In the genomic region with DNA sequence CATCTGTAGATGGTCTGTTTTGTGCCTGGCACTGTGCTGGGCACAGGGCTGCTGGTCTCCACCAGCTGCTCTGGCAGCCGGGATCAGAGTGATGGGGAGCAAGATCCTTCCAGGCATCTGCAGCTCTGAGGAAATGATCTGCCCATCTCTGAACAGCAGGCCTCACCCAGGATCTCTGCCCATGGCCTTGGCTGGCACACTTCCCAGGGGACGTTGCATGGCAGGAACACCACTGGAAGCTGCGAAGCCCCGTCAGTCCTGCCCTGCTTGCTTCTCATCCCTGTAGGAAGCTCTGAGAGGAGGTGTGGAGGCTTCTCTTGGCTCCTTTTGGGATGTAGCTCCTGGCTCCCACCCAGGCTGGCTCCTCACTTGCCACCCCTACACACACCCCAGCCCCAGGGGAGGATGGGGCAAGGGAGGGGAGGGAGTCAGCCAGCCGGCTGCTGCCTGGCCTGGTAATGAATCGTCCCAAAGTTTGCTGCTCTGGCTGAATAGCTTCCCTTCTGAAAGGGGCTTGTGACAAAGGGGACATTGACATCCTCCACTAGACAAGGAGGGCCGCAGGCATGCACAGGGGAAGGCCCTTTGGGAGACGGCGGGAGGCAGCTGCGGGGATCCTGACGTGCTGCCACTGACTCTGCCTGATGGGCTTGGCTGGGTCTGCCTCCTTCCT, we compare ENCODE assay signal across 11 cellular contexts.
A peak's percentile ranks its signal among the peaks of the same experiment; 100 is the strongest.
DNase-seq lines count a peak whose midpoint lies in the region; ATAC-seq and TF ChIP-seq lines count a peak whose summit lies in the region.
"Had no signal": no experiment of that assay in that cellular context is flagged by ENCODE, and none has a peak within 500 bp of the region (broad histone marks: within the 10 kb centered on the region; RNA-seq: fewer than 3 reads in every experiment).

No MANE protein-coding gene starts in this region.

- TF ChIP-seq CTCF in heart right ventricle (IDR thresholded peaks at IDR 0.05) (no peak), right lobe of liver (IDR thresholded peaks at IDR 0.05) (no peak)

- H3K4me1 Mint-ChIP-seq in T-cell, result no peaks in the 10 kb centered on the region

- no peaks in the 10 kb centered on the region for H3K27me3 Mint-ChIP-seq in T-cell

- TF ChIP-seq POLR2A in right lobe of liver (IDR thresholded peaks at IDR 0.05), result no peak

- peaks cover 0 to 15% (median 0%) of the 10 kb centered on the region in 9 donors for H3K4me1 ChIP-seq in heart right ventricle
- H3K4me1 ChIP-seq in right lobe of liver, result peaks cover 0 to 7% (median 0%) of the 10 kb centered on the region in 4 donors
- H3K4me1 ChIP-seq: breast epithelium, prostate gland had no signal

- H3K9me3 ChIP-seq in heart right ventricle, result peaks cover 0 to 3% (median 0%) of the 10 kb centered on the region in 11 donors
- no peaks in the 10 kb centered on the region for H3K9me3 ChIP-seq in right lobe of liver
- H3K9me3 ChIP-seq: breast epithelium, prostate gland had no signal

- WGBS in heart right ventricle, 2 donors, result 66 to 70% methylated on average over 11 of the region's 11 CpGs
- no CpG with 5 or more reads among the region's 11 CpGs for WGBS in right lobe of liver (ENCODE audit: insufficient coverage, low coverage, low lambda C conversion rate, missing lambda C conversion rate)

- POLR2A ChIA-PET in T-cell (lab: Charles Lee), result no interaction called here

- no peak overlapping the region for H3K4me3 Mint-ChIP-seq in T-cell
- H3K4me3 Mint-ChIP-seq: activated T-cell treated with anti-CD3 and anti-CD28 coated beads, Interleukin-2, amount 50 U/mL, for 72 hours had no signal

- peak; percentile 40 to 51 for DNase-seq in heart right ventricle
- no peak for DNase-seq in Right ventricle myocardium inferior (ENCODE audit: missing footprints)
- DNase-seq in caudate nucleus (lab: John Stamatoyannopoulos, UW), result peak in 52 of 61 donors; percentile 4 to 77 (median 53)
- peak in 2 of 3 donors; percentile 54 to 61 for DNase-seq in right lobe of liver
- no peak for DNase-seq in NCI-H1417 (lab: John Stamatoyannopoulos, UW)
- DNase-seq in stimulated activated CD4-positive, alpha-beta T cell treated with anti-CD3 and anti-CD28 coated beads, Interleukin-4, amount 100 ng/mL, for 24 hours, result no peak
- DNase-seq in SHP77 treated with DMSO at 0.1 percent for 48 hours (lab: John Stamatoyannopoulos, UW), result no peak
- DNase-seq in T-cell, result no peak
- DNase-seq: activated T-cell treated with anti-CD3 and anti-CD28 coated beads, Interleukin-2, amount 50 U/mL, for 72 hours had no signal

- no peaks in the 10 kb centered on the region for H3K36me3 ChIP-seq in heart right ventricle
- no peaks in the 10 kb centered on the region for H3K36me3 ChIP-seq in right lobe of liver
- H3K36me3 ChIP-seq: breast epithelium, prostate gland had no signal

- H3K27me3 ChIP-seq in heart right ventricle, result no peaks in the 10 kb centered on the region
- H3K27me3 ChIP-seq in right lobe of liver, result no peaks in the 10 kb centered on the region
- H3K27me3 ChIP-seq: breast epithelium had no signal

- peak in 4 of 8 donors; percentile 19 to 52 (median 46) for ATAC-seq in heart right ventricle
- no peak for ATAC-seq in Right ventricle myocardium inferior
- ATAC-seq in right lobe of liver, result peak; percentile 37 to 61 (median 54)
- ATAC-seq in T-cell (replicated peaks in 1 of 4), result no peak
- ATAC-seq: activated T-cell treated with anti-CD3 and anti-CD28 coated beads, Interleukin-2, amount 50 U/mL, for 72 hours had no signal

- H3K4me3 ChIP-seq in heart right ventricle (no peak overlapping the region), right lobe of liver (no peak overlapping the region)
- H3K4me3 ChIP-seq: breast epithelium, prostate gland had no signal

- intact Hi-C loops in heart right ventricle (cut with DNase I), result no loop called here
- intact Hi-C loops in Right ventricle myocardium inferior (cut with DNase I), result no loop called here
- intact Hi-C loops in right lobe of liver (cut with DNase I), result no loop called here

- H3K36me3 Mint-ChIP-seq in T-cell, result no peaks in the 10 kb centered on the region

- no peaks in the 10 kb centered on the region for H3K9me3 Mint-ChIP-seq in T-cell
- H3K9me3 Mint-ChIP-seq: activated T-cell treated with anti-CD3 and anti-CD28 coated beads, Interleukin-2, amount 50 U/mL, for 72 hours had no signal

- CTCF ChIA-PET in T-cell (lab: Charles Lee), result no interaction called here

- peak overlapping the region in 1 of 10 donors; percentile 2 for H3K27ac ChIP-seq in heart right ventricle
- no peak overlapping the region for H3K27ac ChIP-seq in caudate nucleus (ENCODE audit: low read depth, low read length)
- H3K27ac ChIP-seq in right lobe of liver, result no peak overlapping the region
- H3K27ac ChIP-seq: breast epithelium, prostate gland had no signal

- H3K27ac Mint-ChIP-seq in T-cell, result no peak overlapping the region
- H3K27ac Mint-ChIP-seq: activated T-cell treated with anti-CD3 and anti-CD28 coated beads, Interleukin-2, amount 50 U/mL, for 72 hours had no signal

Comparison
In these comparisons a context has a peak if more than half of its experiments do, and no peak if none do; other contexts are left out.
1. DNase-seq: peak in heart right ventricle (2 of 2), caudate nucleus (52 of 61) and right lobe of liver (2 of 3); none in Right ventricle myocardium inferior (single experiment), NCI-H1417 (0 of 3), stimulated activated CD4-positive, alpha-beta T cell treated with anti-CD3 and anti-CD28 coated beads, Interleukin-4, amount 100 ng/mL, for 24 hours (single experiment), SHP77 treated with DMSO at 0.1 percent for 48 hours (single experiment) and T-cell (0 of 34).
2. ATAC-seq: peak in right lobe of liver (4 of 4); none in Right ventricle myocardium inferior (single experiment) and T-cell (0 of 4).